Comparison of ENCODE assay signal across 8 cellular contexts in genomic region chr4:87038837-87039715, GRCh38.
DNase-seq lines count a peak whose midpoint lies in the region; ATAC-seq and TF ChIP-seq lines count a peak whose summit lies in the region.

No MANE protein-coding gene starts in this region.

- POLR2A ChIA-PET in naive thymus-derived CD8-positive, alpha-beta T cell (lab: Charles Lee) = no interaction called here

- peak overlapping the region in 1 of 10 donors; percentile 41 for H3K4me3 Mint-ChIP-seq in naive thymus-derived CD8-positive, alpha-beta T cell

- peak overlapping the region in 2 of 10 donors; percentile 9 to 61 for H3K27ac Mint-ChIP-seq in naive thymus-derived CD8-positive, alpha-beta T cell

- peaks cover 24 to 75% (median 62%) of the 10 kb centered on the region in 4 donors for H3K4me1 Mint-ChIP-seq in naive thymus-derived CD8-positive, alpha-beta T cell

- intact Hi-C loops in left ventricle myocardium superior (cut with micrococcal nuclease) = no loop called here

- H3K36me3 Mint-ChIP-seq in naive thymus-derived CD8-positive, alpha-beta T cell = no peaks in the 10 kb centered on the region

- H3K27me3 Mint-ChIP-seq in naive thymus-derived CD8-positive, alpha-beta T cell = no peaks in the 10 kb centered on the region

- no peak for TF ChIP-seq CTCF in GM20000 (IDR thresholded peaks at IDR 0.05; ENCODE audit: extremely low read depth, missing control alignments)

- DNase-seq in NCI-H2196 (lab: John Stamatoyannopoulos, UW; ENCODE audit: unreplicated experiment) (peak; percentile 18), NCI-H2196 treated with DMSO at 0.1 percent for 48 hours (lab: John Stamatoyannopoulos, UW; ENCODE audit: unreplicated experiment) (no peak), HS-5 (ENCODE audit: low read depth) (peak; percentile 66), amniotic stem cell (lab: John Stamatoyannopoulos, UW) (peak; percentile 72), left ventricle myocardium superior (peak; percentile 69), putamen (ENCODE audit: low spot score) (peak; percentile 61), GM20000 (ENCODE audit: low spot score) (no peak)
- DNase-seq in naive thymus-derived CD8-positive, alpha-beta T cell = no peak

- H3K9me3 Mint-ChIP-seq in naive thymus-derived CD8-positive, alpha-beta T cell = no peaks in the 10 kb centered on the region

- peak; percentile 72 for ATAC-seq in left ventricle myocardium superior
- no peak for ATAC-seq in naive thymus-derived CD8-positive, alpha-beta T cell

Comparison
In these comparisons a context has a peak if more than half of its experiments do, and no peak if none do; other contexts are left out.
1. DNase-seq: peak in NCI-H2196 (single experiment), HS-5 (single experiment), amniotic stem cell (single experiment), left ventricle myocardium superior (single experiment) and putamen (single experiment); none in NCI-H2196 treated with DMSO at 0.1 percent for 48 hours (single experiment), GM20000 (single experiment) and naive thymus-derived CD8-positive, alpha-beta T cell (0 of 10).